In genomic region chr3:184167786-184168185, GRCh38 we compare ENCODE assay signal across 15 cellular contexts. TPM values are rescaled to one million over a fixed set of nuclear protein-coding genes. Genes with fewer than 3 reads are reported as not detected.
DNase-seq lines count a peak whose midpoint lies in the region; ATAC-seq and TF ChIP-seq lines count a peak whose summit lies in the region.
"Had no signal": no experiment of that assay in that cellular context is flagged by ENCODE, and none has a peak within 500 bp of the region (broad histone marks: within the 10 kb centered on the region; RNA-seq: fewer than 3 reads in every experiment).

No MANE protein-coding gene starts in this region.

- TF ChIP-seq CTCF in RWPE1 (conservative IDR thresholded peaks at IDR 0.05; ENCODE audit: low read depth) (no peak), gastroesophageal sphincter (IDR thresholded peaks at IDR 0.05) (no peak), sigmoid colon (IDR thresholded peaks at IDR 0.05) (no peak)

- DNase-seq in RWPE1 (ENCODE audit: low spot score) (no peak), sigmoid colon (no peak), NCI-H2107 (lab: John Stamatoyannopoulos, UW) (no peak), AML-193 (lab: John Stamatoyannopoulos, UW) (no peak), ecto neural progenitor cell (ENCODE audit: low spot score) (no peak), GM03348 (ENCODE audit: low spot score) (no peak)
- DNase-seq: CD8-positive, alpha-beta T cell; DND-41; GF-D8; KBM-7; NCI-H1048; NCI-H1694 treated with DMSO at 0.1 percent for 48 hours had no signal

- H3K79me2 ChIP-seq in ACC112 (ENCODE audit: control insufficient read depth, insufficient read depth, low read length, unreplicated experiment), result peaks cover 25% of the 10 kb centered on the region

- 88 to 100% methylated on average over 2 to 5 of the region's 8 CpGs for WGBS in gastroesophageal sphincter (ENCODE audit: low coverage in 1 of 2), 2 donors
- 94 to 95% methylated on average over 8 of the region's 8 CpGs for WGBS in sigmoid colon, 2 donors

- H3K4me1 ChIP-seq in ACC112 (ENCODE audit: control insufficient read depth, insufficient read depth, low read length, unreplicated experiment), result peaks cover 41% of the 10 kb centered on the region
- H3K4me1 ChIP-seq in gastroesophageal sphincter, result peaks cover 0 to 25% (median 3%) of the 10 kb centered on the region in 3 donors
- peaks cover 0 to 37% (median 25%) of the 10 kb centered on the region in 4 donors for H3K4me1 ChIP-seq in sigmoid colon

- peaks cover 39% of the 10 kb centered on the region for H3K36me3 ChIP-seq in ACC112 (ENCODE audit: insufficient read depth, low read length)
- H3K36me3 ChIP-seq in gastroesophageal sphincter, result peaks cover 0 to 98% of the 10 kb centered on the region in 2 donors
- H3K36me3 ChIP-seq in sigmoid colon, result peaks cover 48 to 99% (median 72%) of the 10 kb centered on the region in 4 donors

- TF ChIP-seq EP300 in gastroesophageal sphincter (IDR thresholded peaks at IDR 0.05) (no peak), sigmoid colon (IDR thresholded peaks at IDR 0.05) (no peak)

- no peaks in the 10 kb centered on the region for H3K27me3 ChIP-seq in ACC112 (ENCODE audit: insufficient read depth, low read length)
- H3K27me3 ChIP-seq in gastroesophageal sphincter, result no peaks in the 10 kb centered on the region
- H3K27me3 ChIP-seq in sigmoid colon, result no peaks in the 10 kb centered on the region

- CTCF ChIA-PET in RWPE1 (lab: Yijun Ruan, JAX), result no interaction called here

- H3K9me3 ChIP-seq in gastroesophageal sphincter (no peaks in the 10 kb centered on the region), sigmoid colon (no peaks in the 10 kb centered on the region)

- intact Hi-C loops in sigmoid colon (cut with DNase I), result no loop called here

- POLR2A ChIA-PET in RWPE1 (lab: Yijun Ruan, JAX; ENCODE audit: low non-redundant PET), result no interaction called here

- TF ChIP-seq POLR2A in gastroesophageal sphincter (IDR thresholded peaks at IDR 0.05), result no peak
- no peak for TF ChIP-seq POLR2A in sigmoid colon (IDR thresholded peaks at IDR 0.05)

- H3K4me3 ChIP-seq in ACC112 (ENCODE audit: low read depth, low read length) (no peak overlapping the region), gastroesophageal sphincter (no peak overlapping the region), sigmoid colon (no peak overlapping the region)

- H3K27ac ChIP-seq in ACC112 (ENCODE audit: low read depth, low read length) (peak overlapping the region; percentile 91), RWPE1 (peak overlapping the region; percentile 49; the same call in 1 of the 2 replicates), gastroesophageal sphincter (peak overlapping the region in 3 of 4 donors; percentile 34 to 60 (median 49)), sigmoid colon (peak overlapping the region in 3 of 4 donors; percentile 46 to 71 (median 59))
- H3K27ac ChIP-seq: HL-60 had no signal

- no peak for ATAC-seq in gastroesophageal sphincter
- ATAC-seq: CD8-positive, alpha-beta T cell had no signal

- H2AFZ ChIP-seq in ACC112 (ENCODE audit: low read length, unreplicated experiment), result no peak overlapping the region

RNA-seq across cellular contexts. Expression of gene AP2M1, which starts 6.9 kb away (rescaled TPM):
- 100 to 1,000 TPM; 234 to 322 (median 288) TPM for total RNA-seq in gastroesophageal sphincter
- 100 to 1,000 TPM; 203 to 239 (median 225) TPM for total RNA-seq in sigmoid colon
- polyA plus RNA-seq in sigmoid colon, result 100 to 1,000 TPM; 226 to 240 (median 237) TPM

RNA-seq across cellular contexts. Expression of gene DVL3, which starts 12.6 kb away (rescaled TPM):
- total RNA-seq in gastroesophageal sphincter (100 to 1,000 TPM in 1 of 4 donors, 10 to 100 TPM in 3; 56.8 to 117 (median 66.4) TPM), sigmoid colon (10 to 100 TPM; 38.5 to 71.2 (median 53.9) TPM)
- 10 to 100 TPM; 15.0 to 40.8 (median 26.4) TPM for polyA plus RNA-seq in sigmoid colon

RNA-seq across cellular contexts. Expression of gene ABCF3, which starts 18.2 kb away (rescaled TPM):
- total RNA-seq in gastroesophageal sphincter, result 10 to 100 TPM; 31.8 to 54.9 (median 39.5) TPM
- total RNA-seq in sigmoid colon, result 10 to 100 TPM; 32.4 to 51.3 (median 39.2) TPM
- polyA plus RNA-seq in sigmoid colon, result 10 to 100 TPM; 36.5 to 48.9 (median 45.6) TPM

RNA-seq across cellular contexts. Expression of gene EIF2B5, which starts 32.6 kb away (rescaled TPM):
- total RNA-seq in gastroesophageal sphincter (10 to 100 TPM; 36.2 to 49.2 (median 44.3) TPM), sigmoid colon (10 to 100 TPM; 26.0 to 43.5 (median 31.3) TPM)
- polyA plus RNA-seq in sigmoid colon, result 10 to 100 TPM; 31.8 to 48.1 (median 35.4) TPM
